In genomic region chr10:96374639-96374984, GRCh38 we compare ENCODE assay signal across 1 cellular context.
TF ChIP-seq lines count a peak whose summit lies in the region.

No MANE protein-coding gene starts in this region.

TF ChIP-seq in SK-N-SH treated with all-trans-retinoic acid at 6 μM for 48 hours, 23 proteins besides CTCF, POLR2A, EP300 and RAD21 (continued from another document):
- TF ChIP-seq BACH2 (CRISPR knock-in tag; IDR thresholded peaks at IDR 0.05; ENCODE audit: borderline replicate concordance) (no peak), OSR1 (CRISPR knock-in tag; IDR thresholded peaks at IDR 0.05) (no peak), ZNF70 (CRISPR knock-in tag; IDR thresholded peaks at IDR 0.05) (no peak), PPARA (CRISPR knock-in tag; IDR thresholded peaks at IDR 0.05; ENCODE audit: borderline replicate concordance) (no peak), CSDC2 (CRISPR knock-in tag; IDR thresholded peaks at IDR 0.05) (no peak)
- TF ChIP-seq, protein P1, sequence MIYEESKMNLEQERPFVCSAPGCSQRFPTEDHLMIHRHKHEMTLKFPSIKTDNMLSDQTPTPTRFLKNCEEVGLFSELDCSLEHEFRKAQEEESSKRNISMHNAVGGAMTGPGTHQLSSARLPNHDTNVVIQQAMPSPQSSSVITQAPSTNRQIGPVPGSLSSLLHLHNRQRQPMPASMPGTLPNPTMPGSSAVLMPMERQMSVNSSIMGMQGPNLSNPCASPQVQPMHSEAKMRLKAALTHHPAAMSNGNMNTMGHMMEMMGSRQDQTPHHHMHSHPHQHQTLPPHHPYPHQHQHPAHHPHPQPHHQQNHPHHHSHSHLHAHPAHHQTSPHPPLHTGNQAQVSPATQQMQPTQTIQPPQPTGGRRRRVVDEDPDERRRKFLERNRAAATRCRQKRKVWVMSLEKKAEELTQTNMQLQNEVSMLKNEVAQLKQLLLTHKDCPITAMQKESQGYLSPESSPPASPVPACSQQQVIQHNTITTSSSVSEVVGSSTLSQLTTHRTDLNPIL (CRISPR knock-in tag; IDR thresholded peaks at IDR 0.05; ENCODE audit: low read depth), result no peak
